In the genomic region with DNA sequence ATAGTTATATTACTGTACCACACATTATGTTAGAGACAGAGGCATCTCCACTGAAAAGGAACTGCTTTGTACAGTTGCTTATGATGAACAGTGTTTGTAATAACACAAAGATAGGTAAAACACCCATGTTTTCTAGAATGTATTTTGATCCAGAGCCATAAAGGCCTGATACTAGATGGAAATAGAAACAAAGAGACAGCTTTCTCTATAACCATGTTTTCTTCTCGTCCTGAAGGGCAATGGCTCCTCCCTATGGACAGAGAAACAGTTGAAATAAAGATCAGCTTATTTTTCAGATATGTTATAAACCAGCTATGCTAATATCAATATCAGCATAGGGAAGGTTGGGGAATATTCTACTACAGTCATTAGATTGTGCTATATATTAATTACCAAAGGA, we compare ENCODE assay signal across 11 cellular contexts.
DNase-seq lines count a peak whose midpoint lies in the region; ATAC-seq and TF ChIP-seq lines count a peak whose summit lies in the region.
"Had no signal": no experiment of that assay in that cellular context is flagged by ENCODE, and none has a peak within 500 bp of the region (broad histone marks: within the 10 kb centered on the region; RNA-seq: fewer than 3 reads in every experiment).

No MANE protein-coding gene starts in this region.

- no peaks in the 10 kb centered on the region for H3K4me1 Mint-ChIP-seq in activated CD4-positive, alpha-beta memory T cell treated with anti-CD3 and anti-CD28 coated beads, Interleukin-2, amount 10 ng/mL, durations not matched to agents 7 days and 5 days
- H3K4me1 Mint-ChIP-seq in activated CD4-positive, alpha-beta T cell treated with anti-CD3 and anti-CD28 coated beads for 36 hours, result no peaks in the 10 kb centered on the region
- H3K4me1 Mint-ChIP-seq: activated CD4-positive, alpha-beta T cell treated with anti-CD3 and anti-CD28 coated beads, Interleukin-2, amount 10 ng/mL, durations not matched to agents 24 days and 14 days; naive B cell had no signal

- CTCF ChIA-PET in activated CD4-positive, alpha-beta memory T cell treated with anti-CD3 and anti-CD28 coated beads, Interleukin-2, amount 10 ng/mL, durations not matched to agents 7 days and 5 days (lab: Charles Lee), result interaction anchor here (0.5 kb wide), 1 partner anchor 17 kb away, joined by 4 read pairs; no protein-coding TSS in a partner anchor
- CTCF ChIA-PET in activated CD4-positive, alpha-beta T cell treated with anti-CD3 and anti-CD28 coated beads for 36 hours (lab: Charles Lee), result no interaction called here

- POLR2A ChIA-PET in activated CD4-positive, alpha-beta memory T cell treated with anti-CD3 and anti-CD28 coated beads, Interleukin-2, amount 10 ng/mL, durations not matched to agents 7 days and 5 days (lab: Charles Lee), result no interaction called here
- POLR2A ChIA-PET in activated CD4-positive, alpha-beta T cell treated with anti-CD3 and anti-CD28 coated beads for 36 hours (lab: Charles Lee), result no interaction called here

- no peaks in the 10 kb centered on the region for H3K36me3 ChIP-seq in heart right ventricle
- H3K36me3 ChIP-seq: BLaER1 had no signal

- DNase-seq in heart right ventricle (no peak), Right ventricle myocardium superior (no peak), NCI-H69 (lab: John Stamatoyannopoulos, UW) (peak; percentile 43), dedifferentiated amniotic fluid mesenchymal stem cell (ENCODE audit: extremely low spot score) (peak; percentile 18), islet precursor cell (no peak), UCSD-AML1 (lab: John Stamatoyannopoulos, UW; ENCODE audit: unreplicated experiment) (no peak)
- DNase-seq in activated CD4-positive, alpha-beta memory T cell treated with anti-CD3 and anti-CD28 coated beads, Interleukin-2, amount 10 ng/mL, durations not matched to agents 7 days and 5 days, result no peak
- DNase-seq in activated CD4-positive, alpha-beta T cell treated with anti-CD3 and anti-CD28 coated beads for 36 hours, result no peak
- DNase-seq: activated CD4-positive, alpha-beta T cell treated with anti-CD3 and anti-CD28 coated beads, Interleukin-2, amount 10 ng/mL, durations not matched to agents 24 days and 14 days; naive B cell had no signal

- H3K27me3 ChIP-seq in heart right ventricle, result no peaks in the 10 kb centered on the region
- H3K27me3 ChIP-seq: BLaER1 had no signal

- TF ChIP-seq CTCF in heart right ventricle (IDR thresholded peaks at IDR 0.05), result peak in 5 of 9 donors; percentile 17 to 38 (median 22)

- H3K9me3 Mint-ChIP-seq in activated CD4-positive, alpha-beta memory T cell treated with anti-CD3 and anti-CD28 coated beads, Interleukin-2, amount 10 ng/mL, durations not matched to agents 7 days and 5 days, result no peaks in the 10 kb centered on the region
- H3K9me3 Mint-ChIP-seq in activated CD4-positive, alpha-beta T cell treated with anti-CD3 and anti-CD28 coated beads for 36 hours (ENCODE audit: low read depth), result no peaks in the 10 kb centered on the region
- H3K9me3 Mint-ChIP-seq: activated CD4-positive, alpha-beta T cell treated with anti-CD3 and anti-CD28 coated beads, Interleukin-2, amount 10 ng/mL, durations not matched to agents 24 days and 14 days had no signal

- no peaks in the 10 kb centered on the region for H3K27me3 Mint-ChIP-seq in activated CD4-positive, alpha-beta memory T cell treated with anti-CD3 and anti-CD28 coated beads, Interleukin-2, amount 10 ng/mL, durations not matched to agents 7 days and 5 days
- H3K27me3 Mint-ChIP-seq in activated CD4-positive, alpha-beta T cell treated with anti-CD3 and anti-CD28 coated beads for 36 hours, result no peaks in the 10 kb centered on the region
- H3K27me3 Mint-ChIP-seq: activated CD4-positive, alpha-beta T cell treated with anti-CD3 and anti-CD28 coated beads, Interleukin-2, amount 10 ng/mL, durations not matched to agents 24 days and 14 days had no signal

- no peak overlapping the region for H3K4me3 ChIP-seq in heart right ventricle
- H3K4me3 ChIP-seq: BLaER1 had no signal

- WGBS in heart right ventricle, 2 donors, result 17 to 18% methylated on average over 1 of the region's 1 CpG

- ATAC-seq in heart right ventricle (no peak), Right ventricle myocardium superior (ENCODE audit: poor library complexity) (no peak)
- ATAC-seq in activated CD4-positive, alpha-beta T cell treated with anti-CD3 and anti-CD28 coated beads for 36 hours, result no peak

- H3K27ac Mint-ChIP-seq in activated CD4-positive, alpha-beta memory T cell treated with anti-CD3 and anti-CD28 coated beads, Interleukin-2, amount 10 ng/mL, durations not matched to agents 7 days and 5 days, result no peak overlapping the region
- no peak overlapping the region for H3K27ac Mint-ChIP-seq in activated CD4-positive, alpha-beta T cell treated with anti-CD3 and anti-CD28 coated beads for 36 hours
- H3K27ac Mint-ChIP-seq: activated CD4-positive, alpha-beta T cell treated with anti-CD3 and anti-CD28 coated beads, Interleukin-2, amount 10 ng/mL, durations not matched to agents 24 days and 14 days; naive B cell had no signal

- intact Hi-C loops in heart right ventricle (cut with DNase I), result no loop called here
- intact Hi-C loops in Right ventricle myocardium superior (cut with DNase I), result no loop called here
- intact Hi-C loops in activated CD4-positive, alpha-beta T cell treated with anti-CD3 and anti-CD28 coated beads for 36 hours (cut with DNase I, micrococcal nuclease), result no loop called here

- H3K27ac ChIP-seq in heart right ventricle, result no peak overlapping the region
- H3K27ac ChIP-seq: BLaER1 had no signal

- H3K4me1 ChIP-seq in heart right ventricle, result no peaks in the 10 kb centered on the region
- H3K4me1 ChIP-seq: BLaER1 had no signal

- no peaks in the 10 kb centered on the region for H3K9me3 ChIP-seq in heart right ventricle
- H3K9me3 ChIP-seq: BLaER1 had no signal

- H3K36me3 Mint-ChIP-seq in activated CD4-positive, alpha-beta memory T cell treated with anti-CD3 and anti-CD28 coated beads, Interleukin-2, amount 10 ng/mL, durations not matched to agents 7 days and 5 days (ENCODE audit: low read depth), result no peaks in the 10 kb centered on the region
- no peaks in the 10 kb centered on the region for H3K36me3 Mint-ChIP-seq in activated CD4-positive, alpha-beta T cell treated with anti-CD3 and anti-CD28 coated beads for 36 hours (ENCODE audit: low read depth)
- H3K36me3 Mint-ChIP-seq: naive B cell had no signal

- no peak overlapping the region for H3K4me3 Mint-ChIP-seq in activated CD4-positive, alpha-beta memory T cell treated with anti-CD3 and anti-CD28 coated beads, Interleukin-2, amount 10 ng/mL, durations not matched to agents 7 days and 5 days
- H3K4me3 Mint-ChIP-seq in activated CD4-positive, alpha-beta T cell treated with anti-CD3 and anti-CD28 coated beads for 36 hours, result no peak overlapping the region
- H3K4me3 Mint-ChIP-seq: activated CD4-positive, alpha-beta T cell treated with anti-CD3 and anti-CD28 coated beads, Interleukin-2, amount 10 ng/mL, durations not matched to agents 24 days and 14 days; naive B cell had no signal

Comparison
In these comparisons a context has a peak if more than half of its experiments do, and no peak if none do; other contexts are left out.
1. DNase-seq: peak in NCI-H69 (single experiment) and dedifferentiated amniotic fluid mesenchymal stem cell (single experiment); none in heart right ventricle (0 of 2), Right ventricle myocardium superior (single experiment), islet precursor cell (single experiment), activated CD4-positive, alpha-beta memory T cell treated with anti-CD3 and anti-CD28 coated beads, Interleukin-2, amount 10 ng/mL, durations not matched to agents 7 days and 5 days (single experiment), UCSD-AML1 (single experiment) and activated CD4-positive, alpha-beta T cell treated with anti-CD3 and anti-CD28 coated beads for 36 hours (single experiment).